9 cellular contexts compared by ENCODE assay signal in genomic region chr1:95071539-95071938, GRCh38. TPM values are rescaled to one million over a fixed set of nuclear protein-coding genes. Genes with fewer than 3 reads are reported as not detected.
DNase-seq lines count a peak whose midpoint lies in the region; ATAC-seq and TF ChIP-seq lines count a peak whose summit lies in the region.
"Had no signal": no experiment of that assay in that cellular context is flagged by ENCODE, and none has a peak within 500 bp of the region (broad histone marks: within the 10 kb centered on the region; RNA-seq: fewer than 3 reads in every experiment).

No MANE protein-coding gene starts in this region.

- peaks cover 4% of the 10 kb centered on the region for H3K36me3 Mint-ChIP-seq in activated naive CD4-positive, alpha-beta T cell treated with anti-CD3 and anti-CD28 coated beads, Interleukin-2, amount 50 U/mL, for 24 hours
- peaks cover 2% of the 10 kb centered on the region for H3K36me3 Mint-ChIP-seq in activated naive CD8-positive, alpha-beta T cell treated with anti-CD3 and anti-CD28 coated beads, Interleukin-2, amount 50 U/mL, for 24 hours (ENCODE audit: low read depth)
- H3K36me3 Mint-ChIP-seq in memory B cell, result peaks cover 14% of the 10 kb centered on the region

- no peak for DNase-seq in activated naive CD4-positive, alpha-beta T cell treated with anti-CD3 and anti-CD28 coated beads, Interleukin-2, amount 50 U/mL, for 16 hours
- DNase-seq in activated naive CD8-positive, alpha-beta T cell treated with anti-CD3 and anti-CD28 coated beads, Interleukin-2, amount 50 U/mL, for 24 hours, result no peak
- DNase-seq in memory B cell (ENCODE audit: low spot score in 2 of 2), result no peak
- DNase-seq in upper lobe of right lung, result no peak
- DNase-seq in stimulated activated CD8-positive, alpha-beta memory T cell treated with anti-CD3 and anti-CD28 coated beads, Interleukin-4, amount 100 ng/mL, for 48 hours, result no peak
- DNase-seq in stimulated activated CD4-positive, alpha-beta T cell treated with anti-CD3 and anti-CD28 coated beads, Interleukin-15, amount 100 ng/mL, for 24 hours, result no peak
- DNase-seq: Right ventricle myocardium superior had no signal

- peaks cover 8% of the 10 kb centered on the region for H3K4me1 ChIP-seq in upper lobe of right lung

- no peak for TF ChIP-seq CTCF in upper lobe of right lung (IDR thresholded peaks at IDR 0.05)

- H3K27ac ChIP-seq in upper lobe of right lung, result no peak overlapping the region

- H3K4me1 Mint-ChIP-seq in activated naive CD4-positive, alpha-beta T cell treated with anti-CD3 and anti-CD28 coated beads, Interleukin-2, amount 50 U/mL, for 24 hours, result peaks cover 15% of the 10 kb centered on the region
- peaks cover 27% of the 10 kb centered on the region for H3K4me1 Mint-ChIP-seq in activated naive CD8-positive, alpha-beta T cell treated with anti-CD3 and anti-CD28 coated beads, Interleukin-2, amount 50 U/mL, for 24 hours
- peaks cover 9% of the 10 kb centered on the region for H3K4me1 Mint-ChIP-seq in memory B cell

- H3K9me3 ChIP-seq in upper lobe of right lung, result no peaks in the 10 kb centered on the region

- peak overlapping the region; percentile 92 for H3K4me3 Mint-ChIP-seq in activated naive CD4-positive, alpha-beta T cell treated with anti-CD3 and anti-CD28 coated beads, Interleukin-2, amount 50 U/mL, for 24 hours
- H3K4me3 Mint-ChIP-seq in activated naive CD8-positive, alpha-beta T cell treated with anti-CD3 and anti-CD28 coated beads, Interleukin-2, amount 50 U/mL, for 24 hours, result peak overlapping the region; percentile 97
- no peak overlapping the region for H3K4me3 Mint-ChIP-seq in memory B cell

- peak overlapping the region; percentile 71 for H3K4me3 ChIP-seq in upper lobe of right lung

- intact Hi-C loops in upper lobe of right lung (cut with DNase I), result no loop called here

- H3K27ac Mint-ChIP-seq in activated naive CD4-positive, alpha-beta T cell treated with anti-CD3 and anti-CD28 coated beads, Interleukin-2, amount 50 U/mL, for 24 hours, result no peak overlapping the region
- no peak overlapping the region for H3K27ac Mint-ChIP-seq in activated naive CD8-positive, alpha-beta T cell treated with anti-CD3 and anti-CD28 coated beads, Interleukin-2, amount 50 U/mL, for 24 hours
- H3K27ac Mint-ChIP-seq in memory B cell, result peak overlapping the region; percentile 94

- H3K27me3 ChIP-seq in upper lobe of right lung, result no peaks in the 10 kb centered on the region

- H3K27me3 Mint-ChIP-seq in activated naive CD4-positive, alpha-beta T cell treated with anti-CD3 and anti-CD28 coated beads, Interleukin-2, amount 50 U/mL, for 24 hours, result no peaks in the 10 kb centered on the region
- H3K27me3 Mint-ChIP-seq in activated naive CD8-positive, alpha-beta T cell treated with anti-CD3 and anti-CD28 coated beads, Interleukin-2, amount 50 U/mL, for 24 hours, result peaks cover under 1% of the 10 kb centered on the region
- H3K27me3 Mint-ChIP-seq in memory B cell, result no peaks in the 10 kb centered on the region

- H3K9me3 Mint-ChIP-seq in activated naive CD4-positive, alpha-beta T cell treated with anti-CD3 and anti-CD28 coated beads, Interleukin-2, amount 50 U/mL, for 24 hours, result no peaks in the 10 kb centered on the region
- no peaks in the 10 kb centered on the region for H3K9me3 Mint-ChIP-seq in activated naive CD8-positive, alpha-beta T cell treated with anti-CD3 and anti-CD28 coated beads, Interleukin-2, amount 50 U/mL, for 24 hours
- H3K9me3 Mint-ChIP-seq in memory B cell, result no peaks in the 10 kb centered on the region

- ATAC-seq in activated naive CD8-positive, alpha-beta T cell treated with anti-CD3 and anti-CD28 coated beads, Interleukin-2, amount 50 U/mL, for 24 hours, result no peak
- ATAC-seq in memory B cell (ENCODE audit: low read depth) (no peak), upper lobe of right lung (no peak), HG02981 (IDR thresholded peaks at IDR 0.05; ENCODE audit: unreplicated experiment) (no peak)

- no peaks in the 10 kb centered on the region for H3K36me3 ChIP-seq in upper lobe of right lung

RNA-seq across cellular contexts. Expression of gene ALG14, which starts 1.2 kb away (rescaled TPM):
- 3.4 TPM for total RNA-seq in upper lobe of right lung

RNA-seq across cellular contexts. Expression of gene TLCD4, which starts 45.6 kb away (rescaled TPM):
- 13.6 TPM for total RNA-seq in upper lobe of right lung
